Comparison of ENCODE assay signal across 16 cellular contexts in the genomic region with DNA sequence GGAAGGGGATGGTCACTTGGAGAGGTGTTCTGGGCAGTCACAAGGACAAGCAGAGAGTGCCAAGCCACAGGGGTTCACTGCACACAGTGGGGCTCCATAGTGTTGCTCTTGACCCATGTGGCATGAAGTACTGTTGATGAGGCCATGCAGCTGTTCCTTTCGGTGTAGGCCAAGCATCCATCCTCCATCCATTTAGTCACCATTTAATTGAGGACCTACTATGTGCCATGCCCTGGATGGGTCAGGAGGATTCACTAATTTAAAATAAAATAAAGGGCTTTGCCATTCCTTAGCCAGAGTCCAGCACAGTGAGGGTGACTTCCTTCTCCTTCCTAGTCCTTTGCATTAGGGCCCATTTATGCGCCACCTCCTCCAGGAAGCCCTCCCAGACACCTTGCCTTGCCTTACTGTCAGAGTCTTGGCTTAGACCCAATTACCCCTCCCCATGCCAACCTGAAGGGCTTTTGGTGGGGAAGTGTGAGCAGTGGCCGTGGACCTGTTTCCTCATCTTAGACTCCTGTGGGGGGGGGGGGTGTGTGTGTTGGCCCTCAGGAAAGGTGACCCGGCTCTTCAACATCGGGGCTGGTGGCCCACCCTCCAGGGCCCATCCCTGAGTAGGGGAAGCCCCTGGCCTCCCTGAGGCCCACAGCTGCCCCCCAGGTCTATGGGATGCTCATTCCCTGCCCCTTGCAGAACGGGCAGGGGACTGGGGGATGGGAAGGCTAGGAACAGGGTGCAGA. TPM values are rescaled to one million over a fixed set of nuclear protein-coding genes. Genes with fewer than 3 reads are reported as not detected.
A peak's percentile ranks its signal among the peaks of the same experiment; 100 is the strongest.
DNase-seq lines count a peak whose midpoint lies in the region; ATAC-seq lines count a peak whose summit lies in the region.
"Had no signal": no experiment of that assay in that cellular context is flagged by ENCODE, and none has a peak within 500 bp of the region (broad histone marks: within the 10 kb centered on the region; RNA-seq: fewer than 3 reads in every experiment).

No MANE protein-coding gene starts in this region.

- H3K36me3 Mint-ChIP-seq in T-helper 17 cell (ENCODE audit: low read depth): peaks cover 2% of the 10 kb centered on the region

- H3K27ac Mint-ChIP-seq in T-helper 17 cell: peak overlapping the region; percentile 99

- no peak overlapping the region for H3K4me3 ChIP-seq in effector memory CD4-positive, alpha-beta T cell (ENCODE audit: insufficient read depth, low read depth, low read length, poor library complexity, severe bottlenecking)
- H3K4me3 ChIP-seq: colonic mucosa, mucosa of descending colon, sigmoid colon, SJCRH30, testis had no signal

- H3K27me3 Mint-ChIP-seq in T-helper 17 cell: no peaks in the 10 kb centered on the region

- peaks cover 53% of the 10 kb centered on the region for H3K4me1 Mint-ChIP-seq in T-helper 17 cell

- DNase-seq in left cardiac atrium: peak; percentile 8
- DNase-seq in Right ventricle myocardium inferior (ENCODE audit: missing footprints): no peak
- DNase-seq in T-helper 17 cell: no peak
- DNase-seq in effector memory CD4-positive, alpha-beta T cell: no peak
- DNase-seq in NCI-H2107 treated with DMSO at 0.1 percent for 48 hours (lab: John Stamatoyannopoulos, UW; ENCODE audit: unreplicated experiment): no peak
- no peak for DNase-seq in NCI-H510A treated with DMSO at 0.1 percent for 48 hours (lab: John Stamatoyannopoulos, UW)
- DNase-seq: colonic mucosa, foreskin melanocyte, NCI-H2029 treated with DMSO at 0.1 percent for 48 hours, NCI-H524, sigmoid colon, SJCRH30, testis had no signal

- H3K9me3 ChIP-seq in T-helper 17 cell (ENCODE audit: control insufficient read depth, low read length, poor library complexity, severe bottlenecking): no peaks in the 10 kb centered on the region
- no peaks in the 10 kb centered on the region for H3K9me3 ChIP-seq in effector memory CD4-positive, alpha-beta T cell (ENCODE audit: control insufficient read depth, low read length)
- H3K9me3 ChIP-seq: colonic mucosa, mucosa of descending colon, sigmoid colon, SJCRH30, testis had no signal

- intact Hi-C loops in left cardiac atrium (cut with DNase I): loop anchor here in 1 of 2 donors (10.0 kb wide), 1 partner anchor 524 kb away; no protein-coding TSS in a partner anchor
- intact Hi-C loops in Right ventricle myocardium inferior (cut with DNase I): no loop called here

- peaks cover 40% of the 10 kb centered on the region for H3K36me3 ChIP-seq in effector memory CD4-positive, alpha-beta T cell (ENCODE audit: control insufficient read depth, insufficient read depth, low read length)
- H3K36me3 ChIP-seq: colonic mucosa, sigmoid colon, SJCRH30 had no signal

- no peaks in the 10 kb centered on the region for H3K27me3 ChIP-seq in effector memory CD4-positive, alpha-beta T cell (replicated peaks; ENCODE audit: control insufficient read depth, insufficient read depth, low read length, poor library complexity, severe bottlenecking)
- H3K27me3 ChIP-seq: colonic mucosa, sigmoid colon, SJCRH30, testis had no signal

- ATAC-seq in left cardiac atrium: no peak
- no peak for ATAC-seq in Right ventricle myocardium inferior
- no peak for ATAC-seq in T-helper 17 cell
- ATAC-seq in HG02840 (IDR thresholded peaks at IDR 0.05; ENCODE audit: low FRiP score, unreplicated experiment): no peak
- ATAC-seq: mucosa of descending colon had no signal

- peaks cover 66% of the 10 kb centered on the region for H3K4me1 ChIP-seq in effector memory CD4-positive, alpha-beta T cell (ENCODE audit: control insufficient read depth, insufficient read depth, low read length, poor library complexity, severe bottlenecking)
- H3K4me1 ChIP-seq: colonic mucosa, testis had no signal

- peak overlapping the region; percentile 58 for H3K27ac ChIP-seq in effector memory CD4-positive, alpha-beta T cell (ENCODE audit: insufficient read depth, low read length, poor library complexity, severe bottlenecking)
- H3K27ac ChIP-seq: colonic mucosa, epithelial cell of prostate, sigmoid colon, SJCRH30, testis had no signal

- H3K4me3 Mint-ChIP-seq in T-helper 17 cell: no peak overlapping the region

RNA-seq across cellular contexts. Expression of gene PSTPIP1, which starts 25.6 kb away (rescaled TPM):
- total RNA-seq in left cardiac atrium (10 to 100 TPM in 1 of 2 donors, 1 to 10 TPM in 1; 6.1 to 14.1 TPM), Right ventricle myocardium inferior (4.5 TPM), T-helper 17 cell (100 to 1,000 TPM; 115 to 129 TPM)

RNA-seq across cellular contexts. Expression of gene TSPAN3, which starts 50.4 kb away (rescaled TPM):
- 100 to 1,000 TPM; 143 to 151 TPM for total RNA-seq in left cardiac atrium
- 98.3 TPM for total RNA-seq in Right ventricle myocardium inferior
- 10 to 100 TPM; 10.6 to 11.0 TPM for total RNA-seq in T-helper 17 cell

Comparison
In these comparisons a context has a peak if more than half of its experiments do, and no peak if none do; other contexts are left out.
1. RNA of gene PSTPIP1, which starts 25.6 kb away (total RNA-seq): 115 to 129 TPM in T-helper 17 cell; 6.1 to 14.1 TPM in left cardiac atrium and 4.5 TPM in Right ventricle myocardium inferior (single experiment); every median in the first group is over 4 times any median in the second.